Comparison of ENCODE assay signal across 9 cellular contexts in genomic region chr12:53999596-54000104, GRCh38. TPM values are rescaled to one million over a fixed set of nuclear protein-coding genes. Genes with fewer than 3 reads are reported as not detected.
DNase-seq lines count a peak whose midpoint lies in the region; ATAC-seq lines count a peak whose summit lies in the region.
"Had no signal": no experiment of that assay in that cellular context is flagged by ENCODE, and none has a peak within 500 bp of the region (broad histone marks: within the 10 kb centered on the region; RNA-seq: fewer than 3 reads in every experiment).

No MANE protein-coding gene starts in this region.

- H3K9me3 Mint-ChIP-seq in activated naive CD8-positive, alpha-beta T cell treated with anti-CD3 and anti-CD28 coated beads for 36 hours: no peaks in the 10 kb centered on the region

- DNase-seq in COLO829 (ENCODE audit: low spot score): peak; percentile 69
- peak; percentile 95 for DNase-seq in HuH-7 (ENCODE audit: low spot score)
- no peak for DNase-seq in activated naive CD8-positive, alpha-beta T cell treated with anti-CD3 and anti-CD28 coated beads for 36 hours
- DNase-seq in myocyte (ENCODE audit: low read depth): peak; percentile 93
- DNase-seq in SHP77 (lab: John Stamatoyannopoulos, UW): no peak
- no peak for DNase-seq in RPMI8226
- DNase-seq in inferior parietal cortex (ENCODE audit: extremely low spot score): no peak

- H3K27me3 Mint-ChIP-seq in activated naive CD8-positive, alpha-beta T cell treated with anti-CD3 and anti-CD28 coated beads for 36 hours: peaks cover 98% of the 10 kb centered on the region

- no peak for ATAC-seq in GM19328 (IDR thresholded peaks at IDR 0.05; ENCODE audit: unreplicated experiment)

- H3K27ac Mint-ChIP-seq in activated naive CD8-positive, alpha-beta T cell treated with anti-CD3 and anti-CD28 coated beads for 36 hours: no peak overlapping the region

- H3K36me3 Mint-ChIP-seq in activated naive CD8-positive, alpha-beta T cell treated with anti-CD3 and anti-CD28 coated beads for 36 hours: peaks cover 2% of the 10 kb centered on the region

- peaks cover 31% of the 10 kb centered on the region for H3K4me1 Mint-ChIP-seq in activated naive CD8-positive, alpha-beta T cell treated with anti-CD3 and anti-CD28 coated beads for 36 hours

- H3K4me3 Mint-ChIP-seq in activated naive CD8-positive, alpha-beta T cell treated with anti-CD3 and anti-CD28 coated beads for 36 hours: peak overlapping the region; percentile 45

RNA-seq across cellular contexts. Expression of gene HOXC9, which starts 0.3 kb away (rescaled TPM):
- total RNA-seq in activated naive CD8-positive, alpha-beta T cell treated with anti-CD3 and anti-CD28 coated beads for 36 hours: not detected
- total RNA-seq in myocyte: 9.6 and 11.7 TPM in 2 replicates
- 11.8 TPM for polyA plus RNA-seq in myocyte (2012)
- total RNA-seq: mononuclear cell had no signal

RNA-seq across cellular contexts. Expression of gene HOXC8, which starts 9.1 kb away (rescaled TPM):
- not detected for total RNA-seq in activated naive CD8-positive, alpha-beta T cell treated with anti-CD3 and anti-CD28 coated beads for 36 hours
- 9.9 and 11.4 TPM in 2 replicates for total RNA-seq in myocyte
- polyA plus RNA-seq in myocyte (2012): 23.7 TPM
- total RNA-seq: mononuclear cell had no signal

RNA-seq across cellular contexts. Expression of gene HOXC10, which starts 14.7 kb away (rescaled TPM):
- not detected for total RNA-seq in activated naive CD8-positive, alpha-beta T cell treated with anti-CD3 and anti-CD28 coated beads for 36 hours
- total RNA-seq in myocyte: 3.7 and 4.0 TPM in 2 replicates
- 16.6 TPM for polyA plus RNA-seq in myocyte (2012)
- total RNA-seq: mononuclear cell had no signal

RNA-seq across cellular contexts. Expression of gene HOTAIR, which starts 24.9 kb away (rescaled TPM):
- total RNA-seq in activated naive CD8-positive, alpha-beta T cell treated with anti-CD3 and anti-CD28 coated beads for 36 hours: not detected
- 1.4 and 1.7 TPM in 2 replicates for total RNA-seq in myocyte
- polyA plus RNA-seq in myocyte (2012): 3.1 TPM
- total RNA-seq: mononuclear cell had no signal

RNA-seq across cellular contexts. Expression of gene HOXC11, which starts 26.7 kb away (rescaled TPM):
- not detected for total RNA-seq in activated naive CD8-positive, alpha-beta T cell treated with anti-CD3 and anti-CD28 coated beads for 36 hours
- 2.2 TPM in 2 replicates for total RNA-seq in myocyte
- 2.3 TPM for polyA plus RNA-seq in myocyte (2012)
- total RNA-seq: mononuclear cell had no signal

Comparison
In these comparisons a context has a peak if more than half of its experiments do, and no peak if none do; other contexts are left out.
1. DNase-seq: peak in COLO829 (single experiment), HuH-7 (single experiment) and myocyte (single experiment); none in activated naive CD8-positive, alpha-beta T cell treated with anti-CD3 and anti-CD28 coated beads for 36 hours (single experiment), SHP77 (0 of 2), RPMI8226 (single experiment) and inferior parietal cortex (single experiment).
2. RNA of gene HOXC9, which starts 0.3 kb away (total RNA-seq): 9.6 to 11.7 TPM in myocyte; not detected in activated naive CD8-positive, alpha-beta T cell treated with anti-CD3 and anti-CD28 coated beads for 36 hours; every median in the first group is over 10 times any median in the second.
3. RNA of gene HOXC8, which starts 9.1 kb away (total RNA-seq): 9.9 to 11.4 TPM in myocyte; not detected in activated naive CD8-positive, alpha-beta T cell treated with anti-CD3 and anti-CD28 coated beads for 36 hours; every median in the first group is over 10 times any median in the second.